18 cellular contexts compared by ENCODE assay signal in the genomic region with DNA sequence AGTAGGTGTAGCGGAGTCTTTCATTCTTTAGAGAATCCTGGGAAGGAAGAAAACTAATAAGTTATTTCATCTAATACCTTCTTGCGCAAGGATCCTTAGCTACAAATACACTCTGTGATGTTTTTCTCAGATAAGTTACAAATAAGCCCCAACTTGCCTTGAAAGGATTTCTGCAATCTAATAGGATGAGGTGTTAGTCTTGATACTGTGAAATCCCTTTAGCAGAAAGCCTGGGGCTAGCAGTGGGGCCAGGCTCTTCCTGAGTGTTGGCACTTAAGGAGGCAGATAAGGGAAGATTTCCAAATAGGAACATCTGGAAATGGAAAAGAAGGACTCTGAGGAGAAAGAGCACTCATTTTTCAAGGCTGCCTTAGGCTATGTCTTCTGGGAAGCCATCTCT.
A peak's percentile ranks its signal among the peaks of the same experiment; 100 is the strongest.
DNase-seq lines count a peak whose midpoint lies in the region; ATAC-seq, FAIRE-seq and TF ChIP-seq lines count a peak whose summit lies in the region.
"Had no signal": no experiment of that assay in that cellular context is flagged by ENCODE, and none has a peak within 500 bp of the region (broad histone marks: within the 10 kb centered on the region; RNA-seq: fewer than 3 reads in every experiment).

No MANE protein-coding gene starts in this region.

- TF ChIP-seq RAD21 in HepG2 (CRISPR knock-in tag; IDR thresholded peaks at IDR 0.05) = no peak

- H3K27me3 ChIP-seq in HepG2 (ENCODE audit: control insufficient read depth in 1 of 2, insufficient read depth in 2 of 2, low read length in 2 of 2) (no peaks in the 10 kb centered on the region), right lobe of liver (no peaks in the 10 kb centered on the region), foreskin keratinocyte (no peaks in the 10 kb centered on the region)
- no peaks in the 10 kb centered on the region for H3K27me3 ChIP-seq in effector memory CD4-positive, alpha-beta T cell (replicated peaks; ENCODE audit: control insufficient read depth, insufficient read depth, low read length, poor library complexity, severe bottlenecking)

- ATAC-seq in HepG2 (no peak), right lobe of liver (no peak), foreskin keratinocyte (peak; percentile 79)
- ATAC-seq: PC-3 had no signal

- TF ChIP-seq EP300 in HepG2 (IDR thresholded peaks at IDR 0.05; ENCODE audit: low read depth in 2 of 2, low read length in 2 of 2) (no peak), HepG2 (CRISPR knock-in tag; IDR thresholded peaks at IDR 0.05; ENCODE audit: borderline replicate concordance) (no peak)

- TF ChIP-seq CTCF in HepG2 (CRISPR knock-in tag; IDR thresholded peaks at IDR 0.05) (no peak), right lobe of liver (IDR thresholded peaks at IDR 0.05) (no peak), foreskin keratinocyte (conservative IDR thresholded peaks at IDR 0.05) (no peak), retinal pigment epithelial cell (conservative IDR thresholded peaks at IDR 0.05; ENCODE audit: low read depth, low read length) (no peak), GM13976 (IDR thresholded peaks at IDR 0.05; ENCODE audit: borderline replicate concordance, control extremely low read depth, extremely low read depth, insufficient read depth, missing control alignments) (no peak)

- H3K9ac ChIP-seq in HepG2 (ENCODE audit: insufficient read depth, low read depth, low read length) = no peak overlapping the region
- no peak overlapping the region for H3K9ac ChIP-seq in SK-N-MC (ENCODE audit: insufficient read length)

- no peak for FAIRE-seq in HepG2 (lab: Jason Lieb, UNC)
- FAIRE-seq: H54 had no signal

- POLR2A ChIA-PET in HepG2 (lab: Yijun Ruan, JAX) = no interaction called here

- H4K20me1 ChIP-seq in HepG2 (ENCODE audit: insufficient read depth, low read length) = no peaks in the 10 kb centered on the region

- no TSS peak for BruUV-seq in HepG2 (replicated peaks; lab: Mats Ljungman, UMichigan)

- no peak overlapping the region for H3K4me2 ChIP-seq in HepG2 (ENCODE audit: low read depth, low read length)

- in situ Hi-C loops in HepG2 (cut with HindIII; ENCODE audit: extremely low pct_ligation_motif_present, low pct_unique_long_range_greater_than_20kb) = no loop called here
- in situ Hi-C loops in GM13976 (cut with MboI; ENCODE audit: low sequenced_read_pairs, unreplicated experiment) = no loop called here

- H3K27ac ChIP-seq in HepG2 (ENCODE audit: extremely low read length, insufficient read depth, low read length) (no peak overlapping the region), right lobe of liver (no peak overlapping the region), SK-N-MC (peak overlapping the region; percentile 93), foreskin keratinocyte (no peak overlapping the region)
- no peak overlapping the region for H3K27ac ChIP-seq in effector memory CD4-positive, alpha-beta T cell (ENCODE audit: insufficient read depth, low read length, poor library complexity, severe bottlenecking)

- WGBS in HepG2 (ENCODE audit: low lambda C conversion rate) = 96% methylated on average over 2 of the region's 2 CpGs
- WGBS in right lobe of liver (ENCODE audit: insufficient coverage, low coverage, low lambda C conversion rate, missing lambda C conversion rate) = 95% methylated on average over 2 of the region's 2 CpGs

- H3K4me3 ChIP-seq in HepG2 (replicated peaks in 1 of 3; ENCODE audit: insufficient read depth in 1 of 3, low read depth in 2 of 3, low read length in 3 of 3) (no peak overlapping the region), right lobe of liver (no peak overlapping the region), SK-N-MC (peak overlapping the region; percentile 49), retinal pigment epithelial cell (ENCODE audit: low read length) (no peak overlapping the region)
- no peak overlapping the region for H3K4me3 ChIP-seq in effector memory CD4-positive, alpha-beta T cell (ENCODE audit: insufficient read depth, low read depth, low read length, poor library complexity, severe bottlenecking)

- no peak overlapping the region for H2AFZ ChIP-seq in HepG2 (ENCODE audit: low read length)

- H3K36me3 ChIP-seq in HepG2 (replicated peaks in 1 of 2; ENCODE audit: control insufficient read depth in 1 of 2, insufficient read depth in 2 of 2, low read length in 2 of 2) = no peaks in the 10 kb centered on the region
- H3K36me3 ChIP-seq in right lobe of liver = no peaks in the 10 kb centered on the region
- no peaks in the 10 kb centered on the region for H3K36me3 ChIP-seq in SK-N-MC (ENCODE audit: insufficient read depth, low read length)
- no peaks in the 10 kb centered on the region for H3K36me3 ChIP-seq in effector memory CD4-positive, alpha-beta T cell (ENCODE audit: control insufficient read depth, insufficient read depth, low read length)

- no peak for DNase-seq in HepG2 (ENCODE audit: low spot score)
- no peak for DNase-seq in right lobe of liver
- peak; percentile 98 for DNase-seq in SK-N-MC (ENCODE audit: low read depth, low spot score)
- peak; percentile 88 to 95 for DNase-seq in foreskin keratinocyte
- DNase-seq in retinal pigment epithelial cell (ENCODE audit: low read depth) = peak; percentile 19
- DNase-seq in GM13976 (ENCODE audit: low spot score) = no peak
- DNase-seq in KG1 (lab: John Stamatoyannopoulos, UW) = no peak
- no peak for DNase-seq in effector memory CD4-positive, alpha-beta T cell
- DNase-seq: GDM1, Kasumi-1, NCI-H1694, NCI-H2081, NCI-H2171, NCI-H345, NCI-H524 treated with DMSO at 0.1 percent for 48 hours, PC-3, SIG-M5 had no signal

- H3K4me1 ChIP-seq in HepG2 (ENCODE audit: insufficient read depth, low read length) (no peaks in the 10 kb centered on the region), right lobe of liver (no peaks in the 10 kb centered on the region), foreskin keratinocyte (peaks cover 14% of the 10 kb centered on the region)
- no peaks in the 10 kb centered on the region for H3K4me1 ChIP-seq in effector memory CD4-positive, alpha-beta T cell (ENCODE audit: control insufficient read depth, insufficient read depth, low read length, poor library complexity, severe bottlenecking)

- intact Hi-C loops in HepG2 (cut with micrococcal nuclease; ENCODE audit: unreplicated experiment) (no loop called here), right lobe of liver (cut with DNase I) (no loop called here)

- CTCF ChIA-PET in HepG2 (lab: Yijun Ruan, JAX; ENCODE audit: low intra/inter-chr PET ratio, low total read pairs) = no interaction called here

- TF ChIP-seq POLR2A in HepG2 (IDR thresholded peaks at IDR 0.05; ENCODE audit: insufficient read depth in 1 of 2, low read depth in 2 of 2, low read length in 2 of 2) (no peak), right lobe of liver (IDR thresholded peaks at IDR 0.05) (no peak)

- H3K79me2 ChIP-seq in HepG2 (ENCODE audit: insufficient read depth, low read length) = no peaks in the 10 kb centered on the region

- H3K9me3 ChIP-seq in HepG2 (ENCODE audit: low read length) (no peaks in the 10 kb centered on the region), right lobe of liver (no peaks in the 10 kb centered on the region), SK-N-MC (ENCODE audit: low read depth, low read length) (no peaks in the 10 kb centered on the region)
- H3K9me3 ChIP-seq in effector memory CD4-positive, alpha-beta T cell (ENCODE audit: control insufficient read depth, low read length) = no peaks in the 10 kb centered on the region

TF ChIP-seq in HepG2, 621 proteins besides CTCF, POLR2A, EP300 and RAD21:
- TF ChIP-seq SP1 (IDR thresholded peaks at IDR 0.05) (no peak), SP1 (CRISPR knock-in tag; IDR thresholded peaks at IDR 0.05) (no peak), CEBPB (IDR thresholded peaks at IDR 0.05; ENCODE audit: borderline replicate concordance, low read depth, low read length) (peak; percentile 27; the same call in 1 of the 2 replicates)

Comparison
In these comparisons a context has a peak if more than half of its experiments do, and no peak if none do; other contexts are left out.
1. DNase-seq: peak in SK-N-MC (single experiment), foreskin keratinocyte (2 of 2) and retinal pigment epithelial cell (single experiment); none in HepG2 (single experiment), right lobe of liver (0 of 3), GM13976 (single experiment), KG1 (single experiment) and effector memory CD4-positive, alpha-beta T cell (0 of 3).